8 cellular contexts compared by ENCODE assay signal in the genomic region with DNA sequence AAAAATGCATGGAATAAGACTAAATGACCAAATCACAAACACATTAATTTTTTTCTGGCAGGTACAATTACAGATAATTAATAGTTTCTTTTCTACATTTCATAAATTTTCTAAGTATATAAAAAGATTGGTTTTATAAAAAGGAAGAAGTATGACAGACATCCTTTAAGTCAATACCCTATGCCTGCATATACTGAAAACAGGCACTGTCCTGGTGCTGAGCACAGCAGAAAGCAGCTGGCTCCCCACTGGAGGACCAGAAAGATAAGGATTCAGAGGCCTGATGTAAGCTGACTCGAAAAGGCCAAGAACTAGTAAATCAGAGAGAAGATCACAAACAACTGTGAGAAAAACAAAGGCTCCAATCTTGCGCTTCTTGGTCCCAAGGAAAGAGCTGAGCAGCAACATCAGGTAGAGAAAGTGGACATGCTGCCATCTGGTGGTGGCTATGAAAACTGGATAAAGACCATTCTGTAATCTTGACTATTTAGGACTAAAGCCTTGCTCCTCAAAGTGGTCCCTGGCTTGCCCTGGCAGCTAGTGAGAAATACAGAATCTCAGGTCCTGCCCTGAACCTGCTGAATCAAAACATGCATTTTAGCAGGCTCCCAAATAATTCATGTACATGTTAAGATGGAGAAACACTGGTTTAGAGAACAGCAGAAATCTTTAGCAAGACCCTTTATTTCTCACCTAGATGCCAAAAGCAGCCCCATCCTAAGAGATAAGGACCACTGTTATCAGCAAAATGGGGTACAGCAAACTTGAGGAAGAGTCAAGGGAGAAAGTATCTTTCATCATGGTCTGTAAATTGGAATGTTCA.
DNase-seq lines count a peak whose midpoint lies in the region; ATAC-seq and TF ChIP-seq lines count a peak whose summit lies in the region.

No MANE protein-coding gene starts in this region.

- DNase-seq in activated naive CD4-positive, alpha-beta T cell treated with Interleukin-2 at 50 U/mL for 16 hours = peak; percentile 50
- no peak for DNase-seq in activated naive CD4-positive, alpha-beta T cell (lab: John Stamatoyannopoulos, UW)
- DNase-seq in NCI-H1105 (lab: John Stamatoyannopoulos, UW) (peak; percentile 1), T-helper 9 cell (peak; percentile 27), body of pancreas (peak; percentile 40 to 56 (median 52)), iPS-NIHi7 (ENCODE audit: extremely low spot score) (peak; percentile 80)
- peak; percentile 62 for DNase-seq in stimulated activated CD4-positive, alpha-beta T cell treated with anti-CD3 and anti-CD28 coated beads, Interleukin-15, amount 100 ng/mL, for 24 hours

- no peaks in the 10 kb centered on the region for H3K27me3 ChIP-seq in body of pancreas

- no peaks in the 10 kb centered on the region for H3K4me1 ChIP-seq in body of pancreas

- no peaks in the 10 kb centered on the region for H3K9me3 ChIP-seq in body of pancreas

- intact Hi-C loops in body of pancreas (cut with DNase I) = loop anchor here (5.0 kb wide), 1 partner anchor 137 kb away; no protein-coding TSS in a partner anchor

- peak; percentile 91 for ATAC-seq in HG02642 (IDR thresholded peaks at IDR 0.05; ENCODE audit: poor library complexity, unreplicated experiment)
- ATAC-seq in body of pancreas = peak; percentile 65

- TF ChIP-seq POLR2A in body of pancreas (IDR thresholded peaks at IDR 0.05) = no peak

- TF ChIP-seq CTCF in body of pancreas (IDR thresholded peaks at IDR 0.05) = peak; percentile 54 to 79 (median 63)

- no peak overlapping the region for H3K27ac ChIP-seq in body of pancreas

- H3K36me3 ChIP-seq in body of pancreas (replicated peaks in 1 of 2; ENCODE audit: insufficient read depth in 1 of 2, low read depth in 2 of 2) = no peaks in the 10 kb centered on the region

- no peak overlapping the region for H3K4me3 ChIP-seq in body of pancreas

- WGBS in body of pancreas, 2 donors = 10 to 14% methylated on average over 2 of the region's 2 CpGs

Comparison
In these comparisons a context has a peak if more than half of its experiments do, and no peak if none do; other contexts are left out.
1. DNase-seq: peak in activated naive CD4-positive, alpha-beta T cell treated with Interleukin-2 at 50 U/mL for 16 hours (single experiment), NCI-H1105 (single experiment), T-helper 9 cell (single experiment), body of pancreas (4 of 4), iPS-NIHi7 (single experiment) and stimulated activated CD4-positive, alpha-beta T cell treated with anti-CD3 and anti-CD28 coated beads, Interleukin-15, amount 100 ng/mL, for 24 hours (single experiment); none in activated naive CD4-positive, alpha-beta T cell (0 of 4).